In the genomic region with DNA sequence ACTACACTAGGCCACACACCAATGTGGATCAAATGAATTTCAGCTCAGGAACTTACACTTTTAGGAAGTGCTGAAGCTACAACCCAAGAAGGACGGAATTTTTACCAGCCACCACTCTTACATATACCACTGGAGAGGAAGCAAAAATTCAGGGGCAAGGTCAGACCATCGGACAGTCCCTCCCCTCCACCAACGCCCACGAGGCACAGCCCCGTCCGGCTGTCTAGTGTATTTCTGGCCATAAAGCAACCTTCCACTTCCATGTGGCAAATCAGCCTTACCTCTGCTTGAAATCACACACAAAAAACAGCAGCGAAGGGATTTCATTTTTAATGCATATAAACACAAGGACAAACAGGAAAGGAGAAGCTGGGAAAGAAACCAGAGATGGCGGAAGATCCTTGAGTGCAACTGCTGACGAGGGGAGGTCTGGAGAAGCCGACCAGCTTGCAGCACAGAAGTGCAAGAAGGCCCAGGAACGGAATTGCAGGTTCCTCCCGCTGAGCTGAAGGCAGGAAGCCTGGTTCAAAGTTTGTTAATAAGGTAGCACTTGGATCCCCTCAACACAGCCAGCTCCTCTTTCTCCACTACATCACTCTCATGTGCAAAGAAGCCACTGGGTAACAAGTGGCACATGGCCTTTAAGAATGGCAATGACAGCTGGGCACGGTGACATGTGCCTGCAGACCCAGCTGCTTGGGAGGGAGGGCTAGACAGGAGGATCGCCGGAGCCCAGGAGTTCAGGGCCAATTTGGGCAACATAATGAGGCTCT, we compare ENCODE assay signal across 24 cellular contexts.
DNase-seq lines count a peak whose midpoint lies in the region; ATAC-seq, FAIRE-seq and TF ChIP-seq lines count a peak whose summit lies in the region.
"Had no signal": no experiment of that assay in that cellular context is flagged by ENCODE, and none has a peak within 500 bp of the region (broad histone marks: within the 10 kb centered on the region; RNA-seq: fewer than 3 reads in every experiment).

No MANE protein-coding gene starts in this region.

- H3K27me3 ChIP-seq in upper lobe of right lung, result no peaks in the 10 kb centered on the region
- no peaks in the 10 kb centered on the region for H3K27me3 ChIP-seq in adrenal gland
- H3K27me3 ChIP-seq: Peyer's patch, SJCRH30 had no signal

- intact Hi-C loops in kidney (cut with DNase I), result no loop called here
- intact Hi-C loops in upper lobe of right lung (cut with DNase I), result no loop called here
- intact Hi-C loops in adrenal gland (cut with DNase I), result no loop called here

- H3K36me3 Mint-ChIP-seq in osteocyte (ENCODE audit: unreplicated experiment), result peaks cover 5% of the 10 kb centered on the region
- H3K36me3 Mint-ChIP-seq: CD8-positive, alpha-beta T cell had no signal

- no peak overlapping the region for H3K4me3 ChIP-seq in kidney (ENCODE audit: low read length in 2 of 2)
- H3K4me3 ChIP-seq in upper lobe of right lung, result no peak overlapping the region
- no peak overlapping the region for H3K4me3 ChIP-seq in adrenal gland
- H3K4me3 ChIP-seq: Peyer's patch, SJCRH30 had no signal

- H3K27ac Mint-ChIP-seq in osteocyte (ENCODE audit: unreplicated experiment), result no peak overlapping the region
- H3K27ac Mint-ChIP-seq: CD8-positive, alpha-beta T cell had no signal

- H3K9ac ChIP-seq in kidney (ENCODE audit: low read length in 2 of 2), result no peak overlapping the region

- H3K4me3 Mint-ChIP-seq in osteocyte (ENCODE audit: unreplicated experiment), result no peak overlapping the region
- H3K4me3 Mint-ChIP-seq: CD8-positive, alpha-beta T cell had no signal

- no peak for FAIRE-seq in kidney (lab: Jason Lieb, UNC)

- TF ChIP-seq POLR2A in adrenal gland (IDR thresholded peaks at IDR 0.05), result no peak

- H3K36me3 ChIP-seq in kidney (ENCODE audit: control insufficient read depth in 1 of 2, insufficient read depth in 2 of 2, low read length in 2 of 2) (no peaks in the 10 kb centered on the region), upper lobe of right lung (no peaks in the 10 kb centered on the region), adrenal gland (replicated peaks in 1 of 2) (no peaks in the 10 kb centered on the region)
- H3K36me3 ChIP-seq: Peyer's patch, SJCRH30 had no signal

- no peaks in the 10 kb centered on the region for H3K4me1 Mint-ChIP-seq in osteocyte (ENCODE audit: unreplicated experiment)

- H3K27ac ChIP-seq in kidney (ENCODE audit: low read depth in 2 of 2, low read length in 2 of 2) (no peak overlapping the region), upper lobe of right lung (no peak overlapping the region), adrenal gland (no peak overlapping the region)
- H3K27ac ChIP-seq: HL-60, Peyer's patch, SJCRH30 had no signal

- peaks cover 26% of the 10 kb centered on the region for H3K9me3 Mint-ChIP-seq in osteocyte (ENCODE audit: unreplicated experiment)
- H3K9me3 Mint-ChIP-seq: CD8-positive, alpha-beta T cell had no signal

- H3K27me3 Mint-ChIP-seq in osteocyte (ENCODE audit: unreplicated experiment), result peaks cover 14% of the 10 kb centered on the region

- H3K4me1 ChIP-seq in kidney (ENCODE audit: control insufficient read depth in 1 of 2, insufficient read depth in 1 of 2, low read depth in 1 of 2, low read length in 2 of 2), result peaks cover 3 to 4% of the 10 kb centered on the region in 2 donors
- no peaks in the 10 kb centered on the region for H3K4me1 ChIP-seq in upper lobe of right lung
- H3K4me1 ChIP-seq in adrenal gland (replicated peaks in 1 of 2), result no peaks in the 10 kb centered on the region
- H3K4me1 ChIP-seq: Peyer's patch, SJCRH30 had no signal

- H3K9me3 ChIP-seq in kidney (ENCODE audit: control insufficient read depth in 1 of 2, low read length in 2 of 2) (peaks cover 0 to 5% of the 10 kb centered on the region in 2 donors), upper lobe of right lung (peaks cover 8% of the 10 kb centered on the region), adrenal gland (replicated peaks in 1 of 3) (peaks cover 0 to 12% (median 0%) of the 10 kb centered on the region in 3 donors)
- H3K9me3 ChIP-seq: SJCRH30 had no signal

- peak; percentile 21 for DNase-seq in activated effector memory CD4-positive, alpha-beta T cell treated with anti-CD3 and anti-CD28 coated beads, Interleukin-2, amount 50 U/mL, for 16 hours
- DNase-seq in activated effector memory CD4-positive, alpha-beta T cell treated with Interleukin-2 at 50 U/mL for 16 hours, result no peak
- DNase-seq in kidney (peak; percentile 46), osteocyte (ENCODE audit: extremely low spot score, unreplicated experiment) (peak; percentile 56), upper lobe of right lung (no peak), adrenal gland (no peak), Ammon's horn (ENCODE audit: low spot score) (no peak), NCI-H510A treated with DMSO at 0.1 percent for 48 hours (lab: John Stamatoyannopoulos, UW) (no peak)
- DNase-seq: 8988T, C1 segment of cervical spinal cord, DMS53, GDM1, KBM-7, MM.1S, NCI-H1048, NCI-H1436, NCI-H187 treated with DMSO at 0.1 percent for 48 hours, NCI-H2107, NCI-H510A, NCI-H82, SJCRH30 had no signal

- no peak for TF ChIP-seq CTCF in kidney (IDR thresholded peaks at IDR 0.05; ENCODE audit: borderline replicate concordance, extremely low read depth, insufficient read depth)
- TF ChIP-seq CTCF in osteocyte (IDR thresholded peaks at IDR 0.05), result no peak
- no peak for TF ChIP-seq CTCF in upper lobe of right lung (IDR thresholded peaks at IDR 0.05)
- no peak for TF ChIP-seq CTCF in adrenal gland (IDR thresholded peaks at IDR 0.05)

- ATAC-seq in upper lobe of right lung, result peak; percentile 51
- ATAC-seq: CD8-positive, alpha-beta T cell had no signal

- WGBS in adrenal gland, 4 donors, result 58 to 71% (median 65%) methylated on average over 15 of the region's 15 CpGs

Comparison
In these comparisons a context has a peak if more than half of its experiments do, and no peak if none do; other contexts are left out.
1. DNase-seq: peak in activated effector memory CD4-positive, alpha-beta T cell treated with anti-CD3 and anti-CD28 coated beads, Interleukin-2, amount 50 U/mL, for 16 hours (single experiment), kidney (single experiment) and osteocyte (single experiment); none in activated effector memory CD4-positive, alpha-beta T cell treated with Interleukin-2 at 50 U/mL for 16 hours (single experiment), upper lobe of right lung (single experiment), adrenal gland (0 of 7), Ammon's horn (single experiment) and NCI-H510A treated with DMSO at 0.1 percent for 48 hours (single experiment).